ENCODE assay signal across 11 cellular contexts in the genomic region with DNA sequence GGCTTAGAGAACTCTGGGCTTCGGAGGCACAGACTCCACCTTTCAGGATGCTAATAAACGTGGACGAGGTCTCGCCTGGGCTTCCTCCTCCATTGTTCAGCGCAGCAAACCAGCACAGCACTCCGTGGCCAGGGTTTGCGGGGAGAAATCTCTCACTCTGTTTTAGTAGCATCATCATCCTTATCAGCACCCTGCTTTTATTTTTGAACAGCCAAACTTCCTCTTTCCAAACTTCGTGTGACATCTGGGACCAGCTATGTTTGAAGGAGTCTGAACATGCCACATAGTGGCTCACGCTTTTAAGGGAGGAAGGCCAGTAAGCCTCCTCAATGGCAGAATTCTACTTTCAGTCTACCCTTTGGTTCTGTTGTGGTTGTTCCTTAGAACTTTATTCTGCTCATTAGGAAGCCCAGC.
DNase-seq lines count a peak whose midpoint lies in the region; ATAC-seq, FAIRE-seq and TF ChIP-seq lines count a peak whose summit lies in the region.
"Had no signal": no experiment of that assay in that cellular context is flagged by ENCODE, and none has a peak within 500 bp of the region (broad histone marks: within the 10 kb centered on the region; RNA-seq: fewer than 3 reads in every experiment).

No MANE protein-coding gene starts in this region.

- H3K4me3 ChIP-seq in A549 (peak overlapping the region; percentile 11; the same call in 2 of the 3 replicates), GM12865 (ENCODE audit: low read depth, low read length) (peak overlapping the region; percentile 34), left lung (no peak overlapping the region)
- H3K4me3 ChIP-seq: gastroesophageal sphincter, mucosa of descending colon, SJCRH30 had no signal

- CTCF ChIA-PET in A549 (lab: Yijun Ruan, JAX), result interaction anchor here (0.7 to 11.2 kb wide), 9 partner anchors 7 to 339 kb away, joined by 3 to 97 read pairs (median 14); a partner anchor contains a TSS
- CTCF ChIA-PET in WTC11 (lab: Charles Lee), result interaction anchor here (0.7 kb wide), 1 partner anchor 52 kb away, joined by 3 read pairs; no protein-coding TSS in a partner anchor

- intact Hi-C loops in left lung (cut with DNase I), result no loop called here

- POLR2A ChIA-PET in A549 (lab: Yijun Ruan, JAX) (interaction anchor here (0.6 to 6.8 kb wide), 2 partner anchors 15 to 43 kb away, joined by 3 to 61 read pairs; no protein-coding TSS in a partner anchor), WTC11 (lab: Charles Lee) (no interaction called here)

- TF ChIP-seq CTCF in A549 (IDR thresholded peaks at IDR 0.05) (no peak), GM12865 (IDR thresholded peaks at IDR 0.05; ENCODE audit: insufficient read depth, low read depth, low read length, missing control alignments) (no peak), WTC11 (IDR thresholded peaks at IDR 0.05) (no peak), left lung (IDR thresholded peaks at IDR 0.05) (no peak)

- H3K4me1 Mint-ChIP-seq in WTC11, result peaks cover 96% of the 10 kb centered on the region

- no peaks in the 10 kb centered on the region for H3K27me3 ChIP-seq in left lung
- H3K27me3 ChIP-seq: gastroesophageal sphincter, SJCRH30 had no signal

- H3K4me3 Mint-ChIP-seq in WTC11, result no peak overlapping the region

- H3K4me1 ChIP-seq in A549 (peaks cover 100% of the 10 kb centered on the region), left lung (peaks cover 13 to 72% of the 10 kb centered on the region in 2 donors)

- H3K27ac ChIP-seq in A549 (peak overlapping the region; percentile 95 to 97), left lung (peak overlapping the region; percentile 65 to 85)
- H3K27ac ChIP-seq: SJCRH30 had no signal

- no peaks in the 10 kb centered on the region for H3K9me3 ChIP-seq in A549
- no peaks in the 10 kb centered on the region for H3K9me3 ChIP-seq in left lung
- H3K9me3 ChIP-seq: gastroesophageal sphincter, mucosa of descending colon, SJCRH30 had no signal

- no peak for TF ChIP-seq RAD21 in A549 (conservative IDR thresholded peaks at IDR 0.05 in 1 of 2, IDR thresholded peaks at IDR 0.05 in 1 of 2)

- FAIRE-seq in A549 (lab: Jason Lieb, UNC), result peak; percentile 56

- no peaks in the 10 kb centered on the region for H3K9me3 Mint-ChIP-seq in WTC11

- peak overlapping the region; percentile 71 for H3K27ac Mint-ChIP-seq in WTC11

- no peaks in the 10 kb centered on the region for H3K27me3 Mint-ChIP-seq in WTC11 (ENCODE audit: low read depth)

- no peak for ATAC-seq in A549
- ATAC-seq in WTC11, result no peak
- ATAC-seq in left lung, result no peak
- no peak for ATAC-seq in HG02798 (IDR thresholded peaks at IDR 0.05; ENCODE audit: poor library complexity, unreplicated experiment)
- ATAC-seq: gastroesophageal sphincter, mucosa of descending colon had no signal

- TF ChIP-seq POLR2A in A549 (IDR thresholded peaks at IDR 0.05; ENCODE audit: low read length), result no peak

- no peaks in the 10 kb centered on the region for H3K36me3 ChIP-seq in left lung
- H3K36me3 ChIP-seq: gastroesophageal sphincter, SJCRH30 had no signal

- DNase-seq in A549 (ENCODE audit: low read depth in 1 of 2, low spot score in 1 of 2) (peak in 1 of 2 experiments; percentile 47), GM12865 (ENCODE audit: low read depth) (no peak), WTC11 (ENCODE audit: low spot score) (no peak), left lung (peak in 1 of 2 donors; percentile 34), iPS-NIHi11 (ENCODE audit: low spot score) (no peak), NCI-H1105 (lab: John Stamatoyannopoulos, UW) (no peak), SHP77 (lab: John Stamatoyannopoulos, UW) (no peak)
- DNase-seq: mucosa of descending colon, SJCRH30 had no signal

- no peaks in the 10 kb centered on the region for H3K36me3 Mint-ChIP-seq in WTC11

- no peak for TF ChIP-seq EP300 in A549 (IDR thresholded peaks at IDR 0.05)

- WGBS in A549 (ENCODE audit: missing lambda C conversion rate), result 14% methylated on average over 9 of the region's 9 CpGs

- peak overlapping the region; percentile 99 for H3K4me2 ChIP-seq in A549

TF ChIP-seq in A549, 52 proteins besides CTCF, POLR2A, EP300 and RAD21:
- TF ChIP-seq RARB (CRISPR knock-in tag; IDR thresholded peaks at IDR 0.05) (no peak), FOSB (CRISPR knock-in tag; IDR thresholded peaks at IDR 0.05) (no peak), JUNB (IDR thresholded peaks at IDR 0.05) (no peak), FOSL2 (IDR thresholded peaks at IDR 0.05) (no peak), FOSL2 (CRISPR knock-in tag; IDR thresholded peaks at IDR 0.05) (0 out of 2 replicates have a peak, but pooled peaks have one; percentile 7), PHF8 (IDR thresholded peaks at IDR 0.05; ENCODE audit: borderline replicate concordance, low read depth) (no peak), HOXB13 (CRISPR knock-in tag; IDR thresholded peaks at IDR 0.05; ENCODE audit: low read depth) (peak; percentile 90), HOXB5 (CRISPR knock-in tag; IDR thresholded peaks at IDR 0.05) (0 out of 2 replicates have a peak, but pooled peaks have one; percentile 55), EHF (CRISPR knock-in tag; IDR thresholded peaks at IDR 0.05) (peak; percentile 61; the same call in 1 of the 2 replicates), CHD2 (IDR thresholded peaks at IDR 0.05; ENCODE audit: low read length, partially characterized antibody) (no peak), CHD4 (IDR thresholded peaks at IDR 0.05; ENCODE audit: borderline replicate concordance) (no peak), GATA3 (IDR thresholded peaks at IDR 0.05; ENCODE audit: borderline replicate concordance) (peak; percentile 4; the same call in 1 of the 2 replicates), FOXS1 (CRISPR knock-in tag; IDR thresholded peaks at IDR 0.05) (peak; percentile 26; the same call in 1 of the 2 replicates)
- TF ChIP-seq, protein P1, sequence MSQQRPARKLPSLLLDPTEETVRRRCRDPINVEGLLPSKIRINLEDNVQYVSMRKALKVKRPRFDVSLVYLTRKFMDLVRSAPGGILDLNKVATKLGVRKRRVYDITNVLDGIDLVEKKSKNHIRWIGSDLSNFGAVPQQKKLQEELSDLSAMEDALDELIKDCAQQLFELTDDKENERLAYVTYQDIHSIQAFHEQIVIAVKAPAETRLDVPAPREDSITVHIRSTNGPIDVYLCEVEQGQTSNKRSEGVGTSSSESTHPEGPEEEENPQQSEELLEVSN (IDR thresholded peaks at IDR 0.05; ENCODE audit: borderline replicate concordance, low read depth), result 0 out of 2 replicates have a peak, but pooled peaks have one; percentile 27
- TF ChIP-seq, protein P2, sequence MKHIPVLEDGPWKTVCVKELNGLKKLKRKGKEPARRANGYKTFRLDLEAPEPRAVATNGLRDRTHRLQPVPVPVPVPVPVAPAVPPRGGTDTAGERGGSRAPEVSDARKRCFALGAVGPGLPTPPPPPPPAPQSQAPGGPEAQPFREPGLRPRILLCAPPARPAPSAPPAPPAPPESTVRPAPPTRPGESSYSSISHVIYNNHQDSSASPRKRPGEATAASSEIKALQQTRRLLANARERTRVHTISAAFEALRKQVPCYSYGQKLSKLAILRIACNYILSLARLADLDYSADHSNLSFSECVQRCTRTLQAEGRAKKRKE (CRISPR knock-in tag; IDR thresholded peaks at IDR 0.05; ENCODE audit: low read depth), result peak; percentile 89
- TF ChIP-seq, protein P3, sequence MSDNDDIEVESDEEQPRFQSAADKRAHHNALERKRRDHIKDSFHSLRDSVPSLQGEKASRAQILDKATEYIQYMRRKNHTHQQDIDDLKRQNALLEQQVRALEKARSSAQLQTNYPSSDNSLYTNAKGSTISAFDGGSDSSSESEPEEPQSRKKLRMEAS (IDR thresholded peaks at IDR 0.05), result peak; percentile 50

TF ChIP-seq in WTC11, 78 proteins besides CTCF, POLR2A, EP300 and RAD21 (continues in another document):
- TF ChIP-seq ZNF317 (CRISPR knock-in tag; IDR thresholded peaks at IDR 0.05; ENCODE audit: borderline replicate concordance, low read depth), result no peak
- TF ChIP-seq, protein P4, sequence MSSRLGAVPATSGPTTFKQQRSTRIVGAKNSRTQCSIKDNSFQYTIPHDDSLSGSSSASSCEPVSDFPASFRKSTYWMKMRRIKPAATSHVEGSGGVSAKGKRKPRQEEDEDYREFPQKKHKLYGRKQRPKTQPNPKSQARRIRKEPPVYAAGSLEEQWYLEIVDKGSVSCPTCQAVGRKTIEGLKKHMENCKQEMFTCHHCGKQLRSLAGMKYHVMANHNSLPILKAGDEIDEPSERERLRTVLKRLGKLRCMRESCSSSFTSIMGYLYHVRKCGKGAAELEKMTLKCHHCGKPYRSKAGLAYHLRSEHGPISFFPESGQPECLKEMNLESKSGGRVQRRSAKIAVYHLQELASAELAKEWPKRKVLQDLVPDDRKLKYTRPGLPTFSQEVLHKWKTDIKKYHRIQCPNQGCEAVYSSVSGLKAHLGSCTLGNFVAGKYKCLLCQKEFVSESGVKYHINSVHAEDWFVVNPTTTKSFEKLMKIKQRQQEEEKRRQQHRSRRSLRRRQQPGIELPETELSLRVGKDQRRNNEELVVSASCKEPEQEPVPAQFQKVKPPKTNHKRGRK (CRISPR knock-in tag; IDR thresholded peaks at IDR 0.05; ENCODE audit: borderline replicate concordance), result no peak
- TF ChIP-seq, protein P5, sequence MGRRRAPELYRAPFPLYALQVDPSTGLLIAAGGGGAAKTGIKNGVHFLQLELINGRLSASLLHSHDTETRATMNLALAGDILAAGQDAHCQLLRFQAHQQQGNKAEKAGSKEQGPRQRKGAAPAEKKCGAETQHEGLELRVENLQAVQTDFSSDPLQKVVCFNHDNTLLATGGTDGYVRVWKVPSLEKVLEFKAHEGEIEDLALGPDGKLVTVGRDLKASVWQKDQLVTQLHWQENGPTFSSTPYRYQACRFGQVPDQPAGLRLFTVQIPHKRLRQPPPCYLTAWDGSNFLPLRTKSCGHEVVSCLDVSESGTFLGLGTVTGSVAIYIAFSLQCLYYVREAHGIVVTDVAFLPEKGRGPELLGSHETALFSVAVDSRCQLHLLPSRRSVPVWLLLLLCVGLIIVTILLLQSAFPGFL (CRISPR knock-in tag; IDR thresholded peaks at IDR 0.05; ENCODE audit: borderline replicate concordance), result no peak
- no peak for TF ChIP-seq ZNF263 (CRISPR knock-in tag; IDR thresholded peaks at IDR 0.05; ENCODE audit: low read depth)
- TF ChIP-seq, protein P6, sequence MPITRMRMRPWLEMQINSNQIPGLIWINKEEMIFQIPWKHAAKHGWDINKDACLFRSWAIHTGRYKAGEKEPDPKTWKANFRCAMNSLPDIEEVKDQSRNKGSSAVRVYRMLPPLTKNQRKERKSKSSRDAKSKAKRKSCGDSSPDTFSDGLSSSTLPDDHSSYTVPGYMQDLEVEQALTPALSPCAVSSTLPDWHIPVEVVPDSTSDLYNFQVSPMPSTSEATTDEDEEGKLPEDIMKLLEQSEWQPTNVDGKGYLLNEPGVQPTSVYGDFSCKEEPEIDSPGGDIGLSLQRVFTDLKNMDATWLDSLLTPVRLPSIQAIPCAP (CRISPR knock-in tag; IDR thresholded peaks at IDR 0.05), result no peak
- no peak for TF ChIP-seq HMGA2 (CRISPR knock-in tag; IDR thresholded peaks at IDR 0.05)

Comparison
In these comparisons a context has a peak if more than half of its experiments do, and no peak if none do; other contexts are left out.
1. H3K4me3 ChIP-seq: peak in A549 (single experiment) and GM12865 (single experiment); none in left lung (0 of 2).